8 cellular contexts compared by ENCODE assay signal in the genomic region with DNA sequence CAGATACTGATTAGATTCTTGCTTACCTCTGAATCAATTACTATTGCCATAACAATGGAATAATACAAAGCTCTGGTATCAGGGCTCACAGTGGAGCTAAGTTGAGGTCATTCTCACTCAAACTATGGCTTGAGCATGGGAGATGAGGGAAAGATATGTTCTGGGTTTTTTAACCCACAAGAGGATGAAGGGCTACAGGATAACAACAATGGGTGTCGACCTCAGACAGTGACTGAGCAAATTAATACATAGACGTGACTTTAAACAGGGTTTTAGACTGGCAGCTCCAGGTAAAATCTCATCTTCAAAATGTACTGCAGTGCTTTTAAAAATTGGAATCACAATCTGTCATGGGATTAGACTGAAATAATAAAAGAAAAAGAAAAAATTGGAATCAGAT.
"Had no signal": no experiment of that assay in that cellular context is flagged by ENCODE, and none has a peak within 500 bp of the region (broad histone marks: within the 10 kb centered on the region; RNA-seq: fewer than 3 reads in every experiment).

No MANE protein-coding gene starts in this region.

- H3K4me1 Mint-ChIP-seq: GM23338 had no signal

- H2AFZ ChIP-seq: GM23338 had no signal

- H3K27ac ChIP-seq: KMS-11 had no signal

- ATAC-seq: GM23338 had no signal

- FAIRE-seq: HTR-8/SVneo had no signal

- H3K4me3 ChIP-seq: GM23338 had no signal

- H3K4me2 ChIP-seq: GM23338, KMS-11 had no signal

- H3K9me3 Mint-ChIP-seq: GM23338 had no signal

- DNase-seq: H7, HCEC 1CT, IMR-90, Karpas-422, KBM-7 had no signal

- H3K9ac ChIP-seq: KMS-11 had no signal

- H3K4me3 Mint-ChIP-seq: GM23338 had no signal

- H3K27ac Mint-ChIP-seq: GM23338 had no signal
